Comparison of ENCODE assay signal across 8 cellular contexts in genomic region chr4:73573794-73574528, GRCh38. TPM values are rescaled to one million over a fixed set of nuclear protein-coding genes. Genes with fewer than 3 reads are reported as not detected.
DNase-seq lines count a peak whose midpoint lies in the region; ATAC-seq and TF ChIP-seq lines count a peak whose summit lies in the region.

No MANE protein-coding gene starts in this region.

- 56% methylated on average over 7 of the region's 8 CpGs for WGBS in suprapubic skin

- ATAC-seq in activated T-cell treated with anti-CD3 and anti-CD28 coated beads, Interleukin-2, amount 50 U/mL, for 72 hours (replicated peaks in 1 of 2), result peak; percentile 7 to 18
- ATAC-seq in GM21825 (IDR thresholded peaks at IDR 0.05; ENCODE audit: unreplicated experiment), result peak; percentile 91

- TF ChIP-seq CTCF in OCI-LY1 (IDR thresholded peaks at IDR 0.05; ENCODE audit: low read length), result peak; percentile 97
- TF ChIP-seq CTCF in cardiac fibroblast (IDR thresholded peaks at IDR 0.05; ENCODE audit: low read depth, low read length), result peak; percentile 99
- TF ChIP-seq CTCF in suprapubic skin (IDR thresholded peaks at IDR 0.05), result peak; percentile 30 to 75

- H4K20me1 ChIP-seq in OCI-LY1 (ENCODE audit: insufficient read depth, low read length), result no peaks in the 10 kb centered on the region

- no peak for TF ChIP-seq POLR2A in suprapubic skin (IDR thresholded peaks at IDR 0.05)

- H3K4me1 ChIP-seq in OCI-LY1 (ENCODE audit: insufficient read depth, low read length, severe bottlenecking), result peaks cover 36% of the 10 kb centered on the region
- peaks cover 9% of the 10 kb centered on the region for H3K4me1 ChIP-seq in suprapubic skin

- no peaks in the 10 kb centered on the region for H3K9me3 ChIP-seq in OCI-LY1 (ENCODE audit: low read length)
- H3K9me3 ChIP-seq in suprapubic skin, result no peaks in the 10 kb centered on the region

- H3K27ac Mint-ChIP-seq in activated T-cell treated with anti-CD3 and anti-CD28 coated beads, Interleukin-2, amount 50 U/mL, for 72 hours, result no peak overlapping the region
- no peak overlapping the region for H3K27ac Mint-ChIP-seq in activated T-cell treated with anti-CD3 and anti-CD28 coated beads, Interleukin-2, amount 50 U/mL, for 24 hours

- H3K36me3 ChIP-seq in OCI-LY1 (ENCODE audit: insufficient read depth, low read length), result peaks cover 47% of the 10 kb centered on the region
- H3K36me3 ChIP-seq in suprapubic skin, result no peaks in the 10 kb centered on the region

- H3K27me3 Mint-ChIP-seq in activated T-cell treated with anti-CD3 and anti-CD28 coated beads, Interleukin-2, amount 50 U/mL, for 72 hours (ENCODE audit: low read depth), result no peaks in the 10 kb centered on the region
- no peaks in the 10 kb centered on the region for H3K27me3 Mint-ChIP-seq in activated T-cell treated with anti-CD3 and anti-CD28 coated beads, Interleukin-2, amount 50 U/mL, for 24 hours

- no peaks in the 10 kb centered on the region for H3K9me2 ChIP-seq in OCI-LY1 (ENCODE audit: low read depth, low read length)

- TF ChIP-seq EP300 in suprapubic skin (IDR thresholded peaks at IDR 0.05), result no peak

- no peaks in the 10 kb centered on the region for H3K36me3 Mint-ChIP-seq in activated T-cell treated with anti-CD3 and anti-CD28 coated beads, Interleukin-2, amount 50 U/mL, for 72 hours (ENCODE audit: insufficient read depth in 2 of 2)
- H3K36me3 Mint-ChIP-seq in activated T-cell treated with anti-CD3 and anti-CD28 coated beads, Interleukin-2, amount 50 U/mL, for 24 hours (ENCODE audit: low read depth), result no peaks in the 10 kb centered on the region

- peak; percentile 23 to 41 for DNase-seq in activated T-cell treated with anti-CD3 and anti-CD28 coated beads, Interleukin-2, amount 50 U/mL, for 72 hours
- no peak for DNase-seq in activated T-cell treated with anti-CD3 and anti-CD28 coated beads, Interleukin-2, amount 50 U/mL, for 24 hours
- DNase-seq in KG1 (lab: John Stamatoyannopoulos, UW), result peak; percentile 41
- peak; percentile 94 for DNase-seq in cardiac fibroblast (ENCODE audit: low read depth in 2 of 2)
- peak; percentile 95 for DNase-seq in left kidney (ENCODE audit: low read depth, low spot score)
- peak in 1 of 2 donors; percentile 58 for DNase-seq in suprapubic skin (ENCODE audit: low spot score in 2 of 2)

- no peaks in the 10 kb centered on the region for H3K4me1 Mint-ChIP-seq in activated T-cell treated with anti-CD3 and anti-CD28 coated beads, Interleukin-2, amount 50 U/mL, for 72 hours (ENCODE audit: low read depth)
- no peaks in the 10 kb centered on the region for H3K4me1 Mint-ChIP-seq in activated T-cell treated with anti-CD3 and anti-CD28 coated beads, Interleukin-2, amount 50 U/mL, for 24 hours (ENCODE audit: low read depth)

- H3K9ac ChIP-seq in OCI-LY1 (ENCODE audit: low read length), result peak overlapping the region; percentile 25; the same call in 1 of the 2 replicates

- H3K4me3 ChIP-seq in OCI-LY1 (ENCODE audit: low read depth, low read length, poor library complexity, severe bottlenecking), result no peak overlapping the region
- H3K4me3 ChIP-seq in cardiac fibroblast (replicated peaks in 1 of 2; ENCODE audit: low read depth in 2 of 2, low read length in 2 of 2), result no peak overlapping the region
- H3K4me3 ChIP-seq in suprapubic skin, result no peak overlapping the region

- H3K27me3 ChIP-seq in OCI-LY1 (ENCODE audit: insufficient read depth, low read length), result no peaks in the 10 kb centered on the region
- H3K27me3 ChIP-seq in suprapubic skin, result no peaks in the 10 kb centered on the region

- H3K27ac ChIP-seq in OCI-LY1 (ENCODE audit: low read depth, low read length, poor library complexity, severe bottlenecking) (peak overlapping the region; percentile 80), suprapubic skin (no peak overlapping the region)

- H3K4me3 Mint-ChIP-seq in activated T-cell treated with anti-CD3 and anti-CD28 coated beads, Interleukin-2, amount 50 U/mL, for 72 hours, result no peak overlapping the region
- no peak overlapping the region for H3K4me3 Mint-ChIP-seq in activated T-cell treated with anti-CD3 and anti-CD28 coated beads, Interleukin-2, amount 50 U/mL, for 24 hours

- H3K79me2 ChIP-seq in OCI-LY1 (ENCODE audit: insufficient read depth, low read length), result no peaks in the 10 kb centered on the region

- peaks cover 0 to 2% of the 10 kb centered on the region in 2 donors for H3K9me3 Mint-ChIP-seq in activated T-cell treated with anti-CD3 and anti-CD28 coated beads, Interleukin-2, amount 50 U/mL, for 72 hours
- H3K9me3 Mint-ChIP-seq in activated T-cell treated with anti-CD3 and anti-CD28 coated beads, Interleukin-2, amount 50 U/mL, for 24 hours, result no peaks in the 10 kb centered on the region

- peaks cover 16% of the 10 kb centered on the region; the same call in 1 of the 2 replicates for H3F3A ChIP-seq in OCI-LY1 (ENCODE audit: insufficient read depth, low read length)

- peak overlapping the region; percentile 12; the same call in 1 of the 2 replicates for H3K4me2 ChIP-seq in OCI-LY1 (ENCODE audit: low read length)

- no peak overlapping the region for H2AFZ ChIP-seq in OCI-LY1 (ENCODE audit: low read length)

RNA-seq across cellular contexts. Expression of gene RASSF6, which starts 46.3 kb away (rescaled TPM):
- total RNA-seq in activated T-cell treated with anti-CD3 and anti-CD28 coated beads, Interleukin-2, amount 50 U/mL, for 72 hours, result under 1 TPM in 1 of 2 donors, not detected in 1; 0.07 TPM
- 10 to 100 TPM in 3 of 4 donors, 1 to 10 TPM in 1; 6.0 to 15.6 (median 13.5) TPM for total RNA-seq in suprapubic skin

Comparison
In these comparisons a context has a peak if more than half of its experiments do, and no peak if none do; other contexts are left out.
1. RNA of gene RASSF6, which starts 46.3 kb away (total RNA-seq): 6.0 to 15.6 TPM in suprapubic skin; 0.07 TPM in activated T-cell treated with anti-CD3 and anti-CD28 coated beads, Interleukin-2, amount 50 U/mL, for 72 hours; every median in the first group is over 4 times any median in the second.
2. Peak in every context shown above with its lines, with median percentiles within 50 percentile points of each other: CTCF ChIP-seq.